9 cellular contexts compared by ENCODE assay signal in genomic region chr17:79728169-79728907, GRCh38. TPM values are rescaled to one million over a fixed set of nuclear protein-coding genes. Genes with fewer than 3 reads are reported as not detected.
DNase-seq lines count a peak whose midpoint lies in the region; ATAC-seq and FAIRE-seq lines count a peak whose summit lies in the region.
"Had no signal": no experiment of that assay in that cellular context is flagged by ENCODE, and none has a peak within 500 bp of the region (broad histone marks: within the 10 kb centered on the region; RNA-seq: fewer than 3 reads in every experiment).

No MANE protein-coding gene starts in this region.

- peak; percentile 88 for ATAC-seq in left ventricle myocardium superior

- no peaks in the 10 kb centered on the region for H3K9me3 Mint-ChIP-seq in T-helper 1 cell treated with Interleukin-12 subunit alpha and Interleukin-12 subunit beta and Interleukin-4 antibody, amounts not matched to agents 30 μg/mL and 1 μg/mL, for 36 hours

- DNase-seq in NCI-H748 (lab: John Stamatoyannopoulos, UW; ENCODE audit: unreplicated experiment) (peak; percentile 50), NCI-H748 treated with DMSO at 0.1 percent for 48 hours (lab: John Stamatoyannopoulos, UW) (no peak), NCI-H1105 treated with DMSO at 0.1 percent for 48 hours (lab: John Stamatoyannopoulos, UW) (peak; percentile 79), left ventricle myocardium superior (peak; percentile 68), putamen (ENCODE audit: low spot score) (peak; percentile 93), urothelium cell line (ENCODE audit: low spot score) (peak; percentile 93)

- H3K36me3 Mint-ChIP-seq in T-helper 1 cell treated with Interleukin-12 subunit alpha and Interleukin-12 subunit beta and Interleukin-4 antibody, amounts not matched to agents 30 μg/mL and 1 μg/mL, for 36 hours (ENCODE audit: low read depth): no peaks in the 10 kb centered on the region

- H3K4me1 Mint-ChIP-seq in T-helper 1 cell treated with Interleukin-12 subunit alpha and Interleukin-12 subunit beta and Interleukin-4 antibody, amounts not matched to agents 30 μg/mL and 1 μg/mL, for 36 hours (ENCODE audit: low read depth): peaks cover 13% of the 10 kb centered on the region

- H3K27me3 Mint-ChIP-seq in T-helper 1 cell treated with Interleukin-12 subunit alpha and Interleukin-12 subunit beta and Interleukin-4 antibody, amounts not matched to agents 30 μg/mL and 1 μg/mL, for 36 hours (ENCODE audit: low read depth): no peaks in the 10 kb centered on the region

- H3K27ac Mint-ChIP-seq in T-helper 1 cell treated with Interleukin-12 subunit alpha and Interleukin-12 subunit beta and Interleukin-4 antibody, amounts not matched to agents 30 μg/mL and 1 μg/mL, for 36 hours: peak overlapping the region; percentile 52

- intact Hi-C loops in left ventricle myocardium superior (cut with micrococcal nuclease): no loop called here

- H3K4me3 Mint-ChIP-seq in T-helper 1 cell treated with Interleukin-12 subunit alpha and Interleukin-12 subunit beta and Interleukin-4 antibody, amounts not matched to agents 30 μg/mL and 1 μg/mL, for 36 hours: peak overlapping the region; percentile 49

- H3K27ac ChIP-seq in angular gyrus (ENCODE audit: low read depth, low read length): peak overlapping the region; percentile 46
- H3K27ac ChIP-seq: C4-2B had no signal

- peak; percentile 90 for FAIRE-seq in urothelium cell line (lab: Jason Lieb, UNC)

RNA-seq across cellular contexts. Expression of gene ENPP7, which starts 2.4 kb away (rescaled TPM):
- total RNA-seq in left ventricle myocardium superior: not detected

RNA-seq across cellular contexts. Expression of gene CBX2, which starts 49.6 kb away (rescaled TPM):
- total RNA-seq in left ventricle myocardium superior: 2.9 TPM
